Comparison of ENCODE assay signal across 8 cellular contexts in genomic region chr1:44036409-44037111, GRCh38. TPM values are rescaled to one million over a fixed set of nuclear protein-coding genes. Genes with fewer than 3 reads are reported as not detected.
DNase-seq lines count a peak whose midpoint lies in the region; FAIRE-seq and TF ChIP-seq lines count a peak whose summit lies in the region.

No MANE protein-coding gene starts in this region.

- peaks cover 39% of the 10 kb centered on the region for H3K4me1 Mint-ChIP-seq in neural crest cell

- no peak overlapping the region for H3K4me3 ChIP-seq in fibroblast of mammary gland (ENCODE audit: control insufficient read depth, low read depth, low read length)
- no peak overlapping the region for H3K4me3 ChIP-seq in testis

- no peak overlapping the region for H3K27ac ChIP-seq in testis

- H3K9me3 ChIP-seq in testis, result no peaks in the 10 kb centered on the region

- TF ChIP-seq RAD21 in Ishikawa (IDR thresholded peaks at IDR 0.05; ENCODE audit: low read depth), result peak; percentile 88

- no peaks in the 10 kb centered on the region for H3K27me3 Mint-ChIP-seq in neural crest cell (ENCODE audit: low read depth)

- peaks cover 14% of the 10 kb centered on the region for H3K4me1 ChIP-seq in testis

- TF ChIP-seq EP300 in Ishikawa (IDR thresholded peaks at IDR 0.05; ENCODE audit: borderline replicate concordance), result no peak

- 42 to 44% methylated on average over 6 of the region's 6 CpGs for WGBS in testis, 2 donors

- no peak overlapping the region for H3K27ac Mint-ChIP-seq in neural crest cell (ENCODE audit: unreplicated experiment)

- H3K9me3 Mint-ChIP-seq in neural crest cell, result no peaks in the 10 kb centered on the region

- peak overlapping the region; percentile 50 for H3K4me3 Mint-ChIP-seq in neural crest cell

- FAIRE-seq in D721Med (lab: Jason Lieb, UNC), result no peak

- no peaks in the 10 kb centered on the region for H3K36me3 ChIP-seq in testis (ENCODE audit: low read depth, missing control alignments)

- no peaks in the 10 kb centered on the region for H3K36me3 Mint-ChIP-seq in neural crest cell (ENCODE audit: low read depth)

- no peak for DNase-seq in D721Med (ENCODE audit: insufficient read length, low spot score)
- DNase-seq in RKO (ENCODE audit: low spot score), result peak; percentile 82
- DNase-seq in activated T-helper 1 cell treated with Interleukin-2 at 50 U/mL for 16 hours (ENCODE audit: low read depth), result peak; percentile 44
- DNase-seq in fibroblast of mammary gland (ENCODE audit: low read depth), result peak; percentile 69
- peak; percentile 64 for DNase-seq in neural crest cell (ENCODE audit: low read depth, low spot score)
- peak; percentile 78 for DNase-seq in testis
- DNase-seq in GOT3 (lab: John Stamatoyannopoulos, UW), result no peak

- intact Hi-C loops in testis (cut with DNase I; ENCODE audit: low total_unique reads), result no loop called here

- no peak for TF ChIP-seq POLR2A in testis (IDR thresholded peaks at IDR 0.05)

- no peaks in the 10 kb centered on the region for H3K27me3 ChIP-seq in testis

- peak; percentile 92 for TF ChIP-seq CTCF in D721Med (IDR thresholded peaks at IDR 0.05; ENCODE audit: insufficient read depth, missing control alignments)
- peak; percentile 73 for TF ChIP-seq CTCF in fibroblast of mammary gland (conservative IDR thresholded peaks at IDR 0.05; ENCODE audit: control insufficient read depth, insufficient read depth, low read depth, low read length)
- TF ChIP-seq CTCF in neural crest cell (conservative IDR thresholded peaks at IDR 0.05), result peak; percentile 84
- peak; percentile 56 to 62 (median 62) for TF ChIP-seq CTCF in testis (IDR thresholded peaks at IDR 0.05)

TF ChIP-seq in Ishikawa, 13 proteins besides CTCF, POLR2A, EP300 and RAD21:
- no peak for TF ChIP-seq EGR1 (IDR thresholded peaks at IDR 0.05)
- no peak for TF ChIP-seq ZBTB7A (IDR thresholded peaks at IDR 0.05; ENCODE audit: low read depth)
- peak; percentile 90 for TF ChIP-seq NFIC (IDR thresholded peaks at IDR 0.05)
- TF ChIP-seq FOXM1 (IDR thresholded peaks at IDR 0.05; ENCODE audit: borderline replicate concordance, low read depth), result no peak
- no peak for TF ChIP-seq TEAD4 (IDR thresholded peaks at IDR 0.05)
- TF ChIP-seq TCF12 (IDR thresholded peaks at IDR 0.05; ENCODE audit: low read depth), result no peak
- TF ChIP-seq, protein P1, sequence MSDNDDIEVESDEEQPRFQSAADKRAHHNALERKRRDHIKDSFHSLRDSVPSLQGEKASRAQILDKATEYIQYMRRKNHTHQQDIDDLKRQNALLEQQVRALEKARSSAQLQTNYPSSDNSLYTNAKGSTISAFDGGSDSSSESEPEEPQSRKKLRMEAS (IDR thresholded peaks at IDR 0.05), result no peak
TF ChIP-seq in Ishikawa: peak in this region for 1.

RNA-seq across cellular contexts. Expression of gene SLC6A9, which starts 5.3 kb away (rescaled TPM):
- total RNA-seq in neural crest cell, result 20.9 and 22.8 TPM in 2 replicates
- total RNA-seq in testis, result 1 to 10 TPM; 1.2 to 1.7 TPM
- 2.3 TPM for polyA plus RNA-seq in testis (ENCODE audit: insufficient read depth, low read depth, low replicate concordance)

RNA-seq across cellular contexts. Expression of gene CCDC24, which starts 45.2 kb away (rescaled TPM):
- 4.9 and 5.5 TPM in 2 replicates for total RNA-seq in neural crest cell
- total RNA-seq in testis, result 10 to 100 TPM; 28.8 to 31.3 TPM
- polyA plus RNA-seq in testis (ENCODE audit: insufficient read depth, low read depth, low replicate concordance), result 64.9 TPM

RNA-seq across cellular contexts. Expression of gene B4GALT2, which starts 57.5 kb away (rescaled TPM):
- total RNA-seq in neural crest cell (88.7 and 91.8 TPM in 2 replicates), testis (10 to 100 TPM; 40.9 to 65.9 TPM)
- 47.7 TPM for polyA plus RNA-seq in testis (ENCODE audit: insufficient read depth, low read depth, low replicate concordance)

Comparison
In these comparisons a context has a peak if more than half of its experiments do, and no peak if none do; other contexts are left out.
1. DNase-seq: peak in RKO (single experiment), activated T-helper 1 cell treated with Interleukin-2 at 50 U/mL for 16 hours (single experiment), fibroblast of mammary gland (single experiment), neural crest cell (single experiment) and testis (single experiment); none in D721Med (single experiment) and GOT3 (single experiment).
2. Peak in every context shown above with its lines, with median percentiles within 50 percentile points of each other: CTCF ChIP-seq.